Comparison of ENCODE assay signal across 10 cellular contexts in genomic region chr7:17773289-17773626, GRCh38.
DNase-seq lines count a peak whose midpoint lies in the region; ATAC-seq, FAIRE-seq and TF ChIP-seq lines count a peak whose summit lies in the region.
"Had no signal": no experiment of that assay in that cellular context is flagged by ENCODE, and none has a peak within 500 bp of the region (broad histone marks: within the 10 kb centered on the region; RNA-seq: fewer than 3 reads in every experiment).

No MANE protein-coding gene starts in this region.

- H3K27ac Mint-ChIP-seq in activated CD8-positive, alpha-beta T cell treated with anti-CD3 and anti-CD28 coated beads for 36 hours = no peak overlapping the region
- H3K27ac Mint-ChIP-seq in activated CD8-positive, alpha-beta T cell treated with anti-CD3 and anti-CD28 coated beads, Interleukin-2, amount 10 ng/mL, durations not matched to agents 7 days and 5 days = no peak overlapping the region
- peak overlapping the region in 1 of 6 donors; percentile 29 for H3K27ac Mint-ChIP-seq in immature natural killer cell

- FAIRE-seq in RCC 7860 (lab: Jason Lieb, UNC) = peak; percentile 81

- no peak for TF ChIP-seq CTCF in activated CD8-positive, alpha-beta T cell treated with anti-CD3 and anti-CD28 coated beads for 36 hours (IDR thresholded peaks at IDR 0.05)
- no peak for TF ChIP-seq CTCF in GM13976 (IDR thresholded peaks at IDR 0.05; ENCODE audit: borderline replicate concordance, control extremely low read depth, extremely low read depth, insufficient read depth, missing control alignments)

- POLR2A ChIA-PET in activated CD8-positive, alpha-beta T cell treated with anti-CD3 and anti-CD28 coated beads for 36 hours (lab: Charles Lee) = no interaction called here
- POLR2A ChIA-PET in activated CD8-positive, alpha-beta T cell treated with anti-CD3 and anti-CD28 coated beads, Interleukin-2, amount 10 ng/mL, durations not matched to agents 7 days and 5 days (lab: Charles Lee) = no interaction called here

- no peaks in the 10 kb centered on the region for H3K36me3 Mint-ChIP-seq in activated CD8-positive, alpha-beta T cell treated with anti-CD3 and anti-CD28 coated beads for 36 hours (ENCODE audit: low read depth)
- H3K36me3 Mint-ChIP-seq in activated CD8-positive, alpha-beta T cell treated with anti-CD3 and anti-CD28 coated beads, Interleukin-2, amount 10 ng/mL, durations not matched to agents 7 days and 5 days (ENCODE audit: low read depth) = no peaks in the 10 kb centered on the region
- H3K36me3 Mint-ChIP-seq in immature natural killer cell = no peaks in the 10 kb centered on the region

- ATAC-seq in activated CD8-positive, alpha-beta T cell treated with anti-CD3 and anti-CD28 coated beads for 36 hours = peak; percentile 68
- no peak for ATAC-seq in activated CD8-positive, alpha-beta T cell treated with anti-CD3 and anti-CD28 coated beads, Interleukin-2, amount 10 ng/mL, durations not matched to agents 7 days and 5 days
- ATAC-seq in stimulated activated naive CD8-positive, alpha-beta T cell treated with anti-CD3 and anti-CD28 coated beads, Interleukin-15, Interleukin-2, amounts not matched to agents 100 U/mL and 50 U/mL, for 24 hours = peak; percentile 58
- no peak for ATAC-seq in HG02588 (IDR thresholded peaks at IDR 0.05; ENCODE audit: unreplicated experiment)

- peaks cover 7% of the 10 kb centered on the region for H3K4me1 Mint-ChIP-seq in activated CD8-positive, alpha-beta T cell treated with anti-CD3 and anti-CD28 coated beads for 36 hours (ENCODE audit: low read depth)
- peaks cover 5% of the 10 kb centered on the region for H3K4me1 Mint-ChIP-seq in activated CD8-positive, alpha-beta T cell treated with anti-CD3 and anti-CD28 coated beads, Interleukin-2, amount 10 ng/mL, durations not matched to agents 7 days and 5 days (ENCODE audit: low read depth)
- H3K4me1 Mint-ChIP-seq in immature natural killer cell = peaks cover 12 to 19% of the 10 kb centered on the region in 2 donors

- in situ Hi-C loops in GM13976 (cut with MboI; ENCODE audit: low sequenced_read_pairs, unreplicated experiment) = loop anchor here (10.0 kb wide), 1 partner anchor 552 kb away; no protein-coding TSS in a partner anchor

- H3K27me3 Mint-ChIP-seq in activated CD8-positive, alpha-beta T cell treated with anti-CD3 and anti-CD28 coated beads for 36 hours = no peaks in the 10 kb centered on the region
- H3K27me3 Mint-ChIP-seq in activated CD8-positive, alpha-beta T cell treated with anti-CD3 and anti-CD28 coated beads, Interleukin-2, amount 10 ng/mL, durations not matched to agents 7 days and 5 days (ENCODE audit: low read depth) = no peaks in the 10 kb centered on the region
- H3K27me3 Mint-ChIP-seq in immature natural killer cell (ENCODE audit: low read depth in 3 of 3) = peaks cover 0 to 2% (median 0%) of the 10 kb centered on the region in 3 donors

- CTCF ChIA-PET in activated CD8-positive, alpha-beta T cell treated with anti-CD3 and anti-CD28 coated beads for 36 hours (lab: Charles Lee) = interaction anchor here (1.2 to 6.2 kb wide), 3 partner anchors 10 to 544 kb away, joined by 3 to 56 read pairs (median 6); no protein-coding TSS in a partner anchor
- CTCF ChIA-PET in activated CD8-positive, alpha-beta T cell treated with anti-CD3 and anti-CD28 coated beads, Interleukin-2, amount 10 ng/mL, durations not matched to agents 7 days and 5 days (lab: Charles Lee) = interaction anchor here (0.7 to 4.4 kb wide), 4 partner anchors 13 to 219 kb away, joined by 3 to 35 read pairs (median 4); no protein-coding TSS in a partner anchor

- intact Hi-C loops in activated CD8-positive, alpha-beta T cell treated with anti-CD3 and anti-CD28 coated beads for 36 hours (cut with micrococcal nuclease) = loop anchor here (10.0 kb wide), 3 partner anchors 172 to 552 kb away; partner anchors contain the start of gene SNX13

- H3K4me3 Mint-ChIP-seq in activated CD8-positive, alpha-beta T cell treated with anti-CD3 and anti-CD28 coated beads for 36 hours = no peak overlapping the region
- no peak overlapping the region for H3K4me3 Mint-ChIP-seq in activated CD8-positive, alpha-beta T cell treated with anti-CD3 and anti-CD28 coated beads, Interleukin-2, amount 10 ng/mL, durations not matched to agents 7 days and 5 days
- H3K4me3 Mint-ChIP-seq in immature natural killer cell = no peak overlapping the region

- no peaks in the 10 kb centered on the region for H3K9me3 Mint-ChIP-seq in activated CD8-positive, alpha-beta T cell treated with anti-CD3 and anti-CD28 coated beads for 36 hours
- no peaks in the 10 kb centered on the region for H3K9me3 Mint-ChIP-seq in activated CD8-positive, alpha-beta T cell treated with anti-CD3 and anti-CD28 coated beads, Interleukin-2, amount 10 ng/mL, durations not matched to agents 7 days and 5 days (ENCODE audit: insufficient read depth)
- no peaks in the 10 kb centered on the region for H3K9me3 Mint-ChIP-seq in immature natural killer cell

- peak; percentile 17 for DNase-seq in activated CD8-positive, alpha-beta T cell treated with anti-CD3 and anti-CD28 coated beads for 36 hours
- no peak for DNase-seq in activated CD8-positive, alpha-beta T cell treated with anti-CD3 and anti-CD28 coated beads, Interleukin-2, amount 10 ng/mL, durations not matched to agents 7 days and 5 days
- DNase-seq in RCC 7860 (ENCODE audit: low spot score) (peak; percentile 79), fibroblast of the conjunctiva (ENCODE audit: low read depth) (peak; percentile 64), immature natural killer cell (no peak), GM13976 (ENCODE audit: low spot score) (no peak)
- DNase-seq in stimulated activated naive CD8-positive, alpha-beta T cell treated with anti-CD3 and anti-CD28 coated beads, Interleukin-15, Interleukin-2, amounts not matched to agents 100 U/mL and 50 U/mL, for 24 hours = no peak
- DNase-seq: BE2C, NCI-H187 treated with DMSO at 0.1 percent for 48 hours had no signal

Comparison
In these comparisons a context has a peak if more than half of its experiments do, and no peak if none do; other contexts are left out.
1. ATAC-seq: peak in activated CD8-positive, alpha-beta T cell treated with anti-CD3 and anti-CD28 coated beads for 36 hours (single experiment) and stimulated activated naive CD8-positive, alpha-beta T cell treated with anti-CD3 and anti-CD28 coated beads, Interleukin-15, Interleukin-2, amounts not matched to agents 100 U/mL and 50 U/mL, for 24 hours (single experiment); none in activated CD8-positive, alpha-beta T cell treated with anti-CD3 and anti-CD28 coated beads, Interleukin-2, amount 10 ng/mL, durations not matched to agents 7 days and 5 days (single experiment) and HG02588 (single experiment).
2. DNase-seq: peak in activated CD8-positive, alpha-beta T cell treated with anti-CD3 and anti-CD28 coated beads for 36 hours (single experiment), RCC 7860 (single experiment) and fibroblast of the conjunctiva (single experiment); none in activated CD8-positive, alpha-beta T cell treated with anti-CD3 and anti-CD28 coated beads, Interleukin-2, amount 10 ng/mL, durations not matched to agents 7 days and 5 days (single experiment), stimulated activated naive CD8-positive, alpha-beta T cell treated with anti-CD3 and anti-CD28 coated beads, Interleukin-15, Interleukin-2, amounts not matched to agents 100 U/mL and 50 U/mL, for 24 hours (single experiment), immature natural killer cell (0 of 3) and GM13976 (single experiment).